Comparison of ENCODE assay signal across 21 cellular contexts in genomic region chr18:13640266-13640860, GRCh38.
"Had no signal": no experiment of that assay in that cellular context is flagged by ENCODE, and none has a peak within 500 bp of the region (broad histone marks: within the 10 kb centered on the region; RNA-seq: fewer than 3 reads in every experiment).

No MANE protein-coding gene starts in this region.

- H3K27me3 ChIP-seq: tibial artery had no signal

- ATAC-seq: activated CD8-positive, alpha-beta T cell treated with anti-CD3 and anti-CD28 coated beads, Interleukin-2, amount 10 ng/mL, durations not matched to agents 7 days and 5 days; esophagus mucosa; lower lobe of right lung; mucosa of descending colon; SK-N-SH treated with all-trans-retinoic acid at 6 μM for 48 hours; T-cell had no signal

- H3K4me3 ChIP-seq: lower lobe of right lung, mucosa of descending colon, tibial artery had no signal

- H3K9me3 ChIP-seq: lower lobe of right lung, mucosa of descending colon, tibial artery had no signal

- DNase-seq: activated CD4-positive, alpha-beta T cell treated with anti-CD3 and anti-CD28 coated beads, Interleukin-2, amount 10 ng/mL, durations not matched to agents 7 days and 5 days; activated CD4-positive, CD25-positive, alpha-beta regulatory T cell treated with anti-CD3 and anti-CD28 coated beads, Interleukin-2, amount 50 U/mL, for 72 hours; activated CD8-positive, alpha-beta T cell treated with anti-CD3 and anti-CD28 coated beads, Interleukin-2, amount 10 ng/mL, durations not matched to agents 7 days and 5 days; activated naive CD4-positive, alpha-beta T cell treated with Interleukin-2 at 50 U/mL for 16 hours; activated naive CD8-positive, alpha-beta T cell treated with anti-CD3 and anti-CD28 coated beads, Interleukin-2, amount 10 ng/mL, durations not matched to agents 7 days and 5 days; activated T-cell treated with anti-CD3 and anti-CD28 coated beads, Interleukin-2, amount 50 U/mL, for 48 hours; amniotic stem cell; effector CD8-positive, alpha-beta T cell; foreskin melanocyte; hippocampal formation; lower lobe of right lung; mesendoderm; mucosa of descending colon; nephron progenitor cell; nucleus accumbens; stimulated activated CD4-positive, alpha-beta T cell treated with anti-CD3 and anti-CD28 coated beads, Interleukin-1b, Interleukin-23, amount 100 ng/mL, for 48 hours; T-cell; tibial artery had no signal

- H3K27ac ChIP-seq: tibial artery, VCaP had no signal
